7 cellular contexts compared by ENCODE assay signal in the genomic region with DNA sequence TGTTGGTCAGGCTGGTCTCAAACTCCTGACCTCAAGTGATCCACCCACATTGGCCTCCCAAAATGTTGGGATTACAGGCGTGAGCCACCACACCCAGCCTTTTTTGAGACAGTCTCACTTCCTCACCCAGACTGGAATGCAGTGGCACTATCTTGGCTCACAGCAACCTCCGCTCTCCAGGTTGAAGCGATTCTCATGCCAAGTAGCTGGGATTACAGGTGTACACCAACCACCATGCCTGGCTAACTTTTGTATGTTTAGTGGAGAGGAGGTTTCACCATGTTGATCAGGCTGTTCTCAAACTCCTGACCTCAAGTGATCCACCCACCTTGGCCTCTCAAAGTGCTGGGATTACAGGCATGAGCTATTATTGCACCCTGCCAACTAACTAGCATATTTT.
A peak's percentile ranks its signal among the peaks of the same experiment; 100 is the strongest.
DNase-seq lines count a peak whose midpoint lies in the region; ATAC-seq, FAIRE-seq and TF ChIP-seq lines count a peak whose summit lies in the region.
"Not testable (repeated sequence)": the region's sequence is repeated elsewhere in the genome, so short reads cannot be mapped to it uniquely, and the experiment has no call there.

No MANE protein-coding gene starts in this region.

- not testable (repeated sequence) for BruUV-seq in Caco-2 (replicated peaks; lab: Mats Ljungman, UMichigan); HCT116 (replicated peaks; lab: Mats Ljungman, UMichigan); PC-9 (replicated peaks; lab: Mats Ljungman, UMichigan)

- POLR2A ChIA-PET in Caco-2 (lab: Charles Lee) = interaction anchor here (0.7 kb wide), 1 partner anchor 16 kb away, joined by 4 read pairs; no protein-coding TSS in a partner anchor
- POLR2A ChIA-PET in HCT116 (lab: Charles Lee); PC-9 (lab: Charles Lee; ENCODE audit: unreplicated experiment): not testable (repeated sequence)

- H3K9me3 Mint-ChIP-seq in Caco-2 (ENCODE audit: unreplicated experiment); astrocyte (ENCODE audit: unreplicated experiment); naive B cell; stimulated activated naive B cell treated with anti-CD40 and anti-IgM and Interleukin-4, amounts not matched to agents 10 μg/mL and 1 μg/mL and 100 μg/mL, for 72 hours: not testable (repeated sequence)

- not testable (repeated sequence) for H3K27me3 Mint-ChIP-seq in Caco-2 (ENCODE audit: insufficient read depth, unreplicated experiment); astrocyte (ENCODE audit: low read depth, unreplicated experiment); naive B cell; stimulated activated naive B cell treated with anti-CD40 and anti-IgM and Interleukin-4, amounts not matched to agents 10 μg/mL and 1 μg/mL and 100 μg/mL, for 72 hours

- H3K9ac ChIP-seq in HCT116 (ENCODE audit: low read length); astrocyte (ENCODE audit: low read length): not testable (repeated sequence)

- H3K4me1 Mint-ChIP-seq in Caco-2 (ENCODE audit: low read depth, unreplicated experiment) = peaks cover 40% of the 10 kb centered on the region
- peaks cover 64% of the 10 kb centered on the region for H3K4me1 Mint-ChIP-seq in astrocyte (ENCODE audit: low read depth, unreplicated experiment)
- H3K4me1 Mint-ChIP-seq in naive B cell = peaks cover 72 to 94% (median 79%) of the 10 kb centered on the region in 3 donors
- H3K4me1 Mint-ChIP-seq in stimulated activated naive B cell treated with anti-CD40 and anti-IgM and Interleukin-4, amounts not matched to agents 10 μg/mL and 1 μg/mL and 100 μg/mL, for 72 hours = peaks cover 61 to 84% of the 10 kb centered on the region in 2 donors

- peaks cover 46% of the 10 kb centered on the region for H3F3A ChIP-seq in PC-9 (ENCODE audit: insufficient read depth, low read depth)

- FAIRE-seq in astrocyte (lab: Jason Lieb, UNC) = not testable (repeated sequence)

- peak overlapping the region; percentile 61 for H3K4me2 ChIP-seq in HCT116 (ENCODE audit: low read length)
- peak overlapping the region; percentile 52 for H3K4me2 ChIP-seq in PC-9
- H3K4me2 ChIP-seq in astrocyte (ENCODE audit: low read length) = not testable (repeated sequence)

- H3K79me2 ChIP-seq in HCT116 (ENCODE audit: insufficient read depth, low read length) (peaks cover 50% of the 10 kb centered on the region), PC-9 (ENCODE audit: low read depth) (peaks cover 64% of the 10 kb centered on the region), astrocyte (ENCODE audit: insufficient read depth, low read length) (peaks cover 92% of the 10 kb centered on the region)

- not testable (repeated sequence) for H3K9me2 ChIP-seq in HCT116 (ENCODE audit: insufficient read depth); PC-9 (ENCODE audit: insufficient read depth)

- DNase-seq in Caco-2; HCT116 (ENCODE audit: low read depth, low spot score); PC-9; astrocyte (ENCODE audit: low read depth); esophagus muscularis mucosa (ENCODE audit: extremely low spot score); naive B cell; stimulated activated naive B cell treated with anti-CD40 and anti-IgM and Interleukin-4, amounts not matched to agents 10 μg/mL and 1 μg/mL and 100 μg/mL, for 72 hours: not testable (repeated sequence)

- H3K36me3 Mint-ChIP-seq in Caco-2 (ENCODE audit: insufficient read depth, unreplicated experiment) = peaks cover 100% of the 10 kb centered on the region
- H3K36me3 Mint-ChIP-seq in astrocyte (ENCODE audit: low read depth, unreplicated experiment) = peaks cover 11% of the 10 kb centered on the region
- peaks cover 17% of the 10 kb centered on the region in 2 donors for H3K36me3 Mint-ChIP-seq in naive B cell
- H3K36me3 Mint-ChIP-seq in stimulated activated naive B cell treated with anti-CD40 and anti-IgM and Interleukin-4, amounts not matched to agents 10 μg/mL and 1 μg/mL and 100 μg/mL, for 72 hours = peaks cover 71 to 79% of the 10 kb centered on the region in 2 donors

- H3K4me1 ChIP-seq in Caco-2 = peaks cover 45% of the 10 kb centered on the region
- H3K4me1 ChIP-seq in HCT116 (ENCODE audit: control insufficient read depth in 1 of 2, insufficient read depth in 2 of 2, low read length in 2 of 2) = peaks cover 13 to 41% of the 10 kb centered on the region in 2 experiments
- H3K4me1 ChIP-seq in PC-9 (replicated peaks; ENCODE audit: insufficient read depth) = peaks cover 71% of the 10 kb centered on the region
- peaks cover 50% of the 10 kb centered on the region for H3K4me1 ChIP-seq in astrocyte (ENCODE audit: insufficient read depth, low read length)
- peaks cover 80 to 89% (median 85%) of the 10 kb centered on the region in 4 donors for H3K4me1 ChIP-seq in esophagus muscularis mucosa

- RAD21 ChIA-PET in HCT116 (lab: Charles Lee; ENCODE audit: low non-redundant PET in 1 of 2, low total read pairs in 2 of 2, uncharacterized antibody in 2 of 2, unreplicated experiment in 2 of 2) = not testable (repeated sequence)

- TF ChIP-seq RAD21 in HCT116 (IDR thresholded peaks at IDR 0.05; ENCODE audit: low read depth) = not testable (repeated sequence)

- H3K27me3 ChIP-seq in Caco-2 (replicated peaks; ENCODE audit: control insufficient read depth, insufficient read depth, low read length); HCT116 (ENCODE audit: insufficient read depth, low read length); PC-9 (ENCODE audit: insufficient read depth, low read depth); astrocyte (ENCODE audit: insufficient read depth, low read length); esophagus muscularis mucosa: not testable (repeated sequence)

- not testable (repeated sequence) for ATAC-seq in HCT116; naive B cell (ENCODE audit: low read depth in 2 of 2); stimulated activated naive B cell treated with anti-CD40 and anti-IgM and Interleukin-4, amounts not matched to agents 10 μg/mL and 1 μg/mL and 100 μg/mL, for 72 hours (replicated peaks)

- WGBS in esophagus muscularis mucosa = 71% methylated on average over 1 of the region's 3 CpGs

- H4K20me1 ChIP-seq in HCT116 (ENCODE audit: insufficient read depth); PC-9 (ENCODE audit: insufficient read depth): not testable (repeated sequence)
- peaks cover 92% of the 10 kb centered on the region for H4K20me1 ChIP-seq in astrocyte (ENCODE audit: insufficient read depth, low read length)

- intact Hi-C loops in Caco-2 (cut with micrococcal nuclease; ENCODE audit: unreplicated experiment); HCT116 (cut with micrococcal nuclease); PC-9 (cut with micrococcal nuclease; ENCODE audit: unreplicated experiment); esophagus muscularis mucosa (cut with DNase I): not testable (repeated sequence)

- not testable (repeated sequence) for TF ChIP-seq CTCF in Caco-2 (IDR thresholded peaks at IDR 0.05; ENCODE audit: insufficient read depth in 1 of 2, low read depth in 1 of 2, low read length in 1 of 2, severe bottlenecking in 1 of 2, unreplicated experiment in 1 of 2); HCT116 (IDR thresholded peaks at IDR 0.05 in 2 of 3, conservative IDR thresholded peaks at IDR 0.05 in 1 of 3; ENCODE audit: borderline replicate concordance in 1 of 3, insufficient read depth in 1 of 3, low read depth in 2 of 3, low read length in 2 of 3); PC-9 (conservative IDR thresholded peaks at IDR 0.05); astrocyte (IDR thresholded peaks at IDR 0.05; ENCODE audit: insufficient read depth, low read depth, low read length); esophagus muscularis mucosa (IDR thresholded peaks at IDR 0.05)

- TF ChIP-seq POLR2A in HCT116 (IDR thresholded peaks at IDR 0.05; ENCODE audit: borderline replicate concordance, extremely low read depth, insufficient read depth, insufficient read length); esophagus muscularis mucosa (IDR thresholded peaks at IDR 0.05; ENCODE audit: low read depth): not testable (repeated sequence)

- H3K27ac ChIP-seq in HCT116 (ENCODE audit: low read depth, low read length); astrocyte (ENCODE audit: low read depth, low read length): not testable (repeated sequence)
- H3K27ac ChIP-seq in PC-9 (peak overlapping the region; percentile 93), esophagus muscularis mucosa (replicated peaks in 1 of 4) (peak overlapping the region; percentile 24 to 88 (median 68))

- not testable (repeated sequence) for H2AFZ ChIP-seq in HCT116 (ENCODE audit: low read depth, low read length, poor library complexity, severe bottlenecking); PC-9; astrocyte (ENCODE audit: low read depth, low read length)

- H3K9me3 ChIP-seq in Caco-2; HCT116 (ENCODE audit: control insufficient read depth in 1 of 2, insufficient read depth in 1 of 2, low read depth in 1 of 2, low read length in 2 of 2); PC-9 (ENCODE audit: insufficient read depth, low read depth); astrocyte (ENCODE audit: insufficient read depth, low read depth, low read length); esophagus muscularis mucosa: not testable (repeated sequence)

- not testable (repeated sequence) for H3K36me3 ChIP-seq in Caco-2 (ENCODE audit: control insufficient read depth, insufficient read depth, low read length); HCT116 (ENCODE audit: control insufficient read depth in 1 of 2, insufficient read depth in 2 of 2, low read length in 2 of 2); PC-9 (ENCODE audit: low read depth)
- H3K36me3 ChIP-seq in astrocyte (ENCODE audit: insufficient read depth, low read length) = peaks cover 14% of the 10 kb centered on the region
- peaks cover 6 to 17% (median 16%) of the 10 kb centered on the region in 4 donors for H3K36me3 ChIP-seq in esophagus muscularis mucosa

- TF ChIP-seq EP300 in esophagus muscularis mucosa (IDR thresholded peaks at IDR 0.05) = not testable (repeated sequence)

- CTCF ChIA-PET in Caco-2 (lab: Charles Lee); PC-9 (lab: Charles Lee): not testable (repeated sequence)
- CTCF ChIA-PET in HCT116 (lab: Charles Lee) = interaction anchor here (1.6 kb wide), 1 partner anchor 10 kb away, joined by 4 read pairs; no protein-coding TSS in a partner anchor

- not testable (repeated sequence) for H3K4me3 ChIP-seq in Caco-2 (ENCODE audit: low read depth, low read length); HCT116 (replicated peaks in 1 of 2; ENCODE audit: low read depth in 1 of 2, low read length in 2 of 2); PC-9; astrocyte (ENCODE audit: insufficient read depth, low read depth, low read length); esophagus muscularis mucosa

- H3K27ac Mint-ChIP-seq in Caco-2 (ENCODE audit: unreplicated experiment) (peak overlapping the region; percentile 97), astrocyte (ENCODE audit: unreplicated experiment) (peak overlapping the region; percentile 12), naive B cell (peak overlapping the region; percentile 82 to 97 (median 94))
- H3K27ac Mint-ChIP-seq in stimulated activated naive B cell treated with anti-CD40 and anti-IgM and Interleukin-4, amounts not matched to agents 10 μg/mL and 1 μg/mL and 100 μg/mL, for 72 hours = peak overlapping the region; percentile 92

- H3K4me3 Mint-ChIP-seq in Caco-2 (ENCODE audit: unreplicated experiment) = peak overlapping the region; percentile 90
- not testable (repeated sequence) for H3K4me3 Mint-ChIP-seq in astrocyte (ENCODE audit: unreplicated experiment); stimulated activated naive B cell treated with anti-CD40 and anti-IgM and Interleukin-4, amounts not matched to agents 10 μg/mL and 1 μg/mL and 100 μg/mL, for 72 hours
- H3K4me3 Mint-ChIP-seq in naive B cell = peak overlapping the region in 7 of 8 donors; percentile 42 to 78 (median 70)

Comparison
In these comparisons a context has a peak if more than half of its experiments do, and no peak if none do; other contexts are left out.
1. H3K27ac Mint-ChIP-seq: peak in every context shown above with its lines; median percentile 97 in Caco-2; 94 in naive B cell; 92 in stimulated activated naive B cell treated with anti-CD40 and anti-IgM and Interleukin-4, amounts not matched to agents 10 μg/mL and 1 μg/mL and 100 μg/mL, for 72 hours; 12 in astrocyte.